Comparison of ENCODE assay signal across 1 cellular context in the genomic region with DNA sequence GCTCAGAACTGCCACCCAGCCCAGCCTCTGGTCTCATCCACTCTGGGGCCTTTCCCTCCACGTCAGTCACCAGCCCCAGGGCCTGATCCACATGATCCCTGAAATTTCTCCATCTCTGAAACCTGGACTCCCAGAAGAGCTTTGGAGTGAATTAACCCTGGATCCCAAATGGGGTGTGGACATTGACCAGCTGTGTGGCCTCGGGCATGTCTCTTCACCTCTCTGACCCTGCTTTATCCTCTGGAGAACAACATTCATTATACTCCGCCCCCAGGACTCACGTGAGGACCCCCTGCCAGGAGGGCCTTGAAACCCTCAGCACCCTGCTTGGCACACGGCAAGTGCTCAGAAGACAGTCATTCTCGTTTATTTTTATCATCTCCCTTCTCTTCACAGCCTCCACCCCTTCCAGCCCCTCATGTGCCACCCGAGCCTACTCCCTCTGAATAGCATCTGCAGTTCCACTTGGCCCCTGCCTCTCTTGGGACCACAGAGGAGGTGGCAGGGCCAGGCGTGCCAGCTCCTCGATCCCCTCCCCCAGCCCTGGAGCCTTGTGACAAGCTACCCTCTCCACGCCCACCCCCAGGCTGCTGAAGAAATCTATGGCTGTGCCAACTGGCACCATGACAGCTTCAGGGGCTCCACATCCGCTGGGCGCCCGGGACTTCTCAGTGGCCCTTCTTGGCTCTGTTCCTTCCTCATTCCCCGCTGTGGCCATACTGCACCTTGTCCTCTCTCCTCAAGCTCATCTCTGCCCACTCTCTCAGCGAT.
A peak's percentile ranks its signal among the peaks of the same experiment; 100 is the strongest.
TF ChIP-seq lines count a peak whose summit lies in the region.

No MANE protein-coding gene starts in this region.

TF ChIP-seq in K562, 482 proteins besides CTCF, POLR2A, EP300 and RAD21:
- TF ChIP-seq, protein P1, sequence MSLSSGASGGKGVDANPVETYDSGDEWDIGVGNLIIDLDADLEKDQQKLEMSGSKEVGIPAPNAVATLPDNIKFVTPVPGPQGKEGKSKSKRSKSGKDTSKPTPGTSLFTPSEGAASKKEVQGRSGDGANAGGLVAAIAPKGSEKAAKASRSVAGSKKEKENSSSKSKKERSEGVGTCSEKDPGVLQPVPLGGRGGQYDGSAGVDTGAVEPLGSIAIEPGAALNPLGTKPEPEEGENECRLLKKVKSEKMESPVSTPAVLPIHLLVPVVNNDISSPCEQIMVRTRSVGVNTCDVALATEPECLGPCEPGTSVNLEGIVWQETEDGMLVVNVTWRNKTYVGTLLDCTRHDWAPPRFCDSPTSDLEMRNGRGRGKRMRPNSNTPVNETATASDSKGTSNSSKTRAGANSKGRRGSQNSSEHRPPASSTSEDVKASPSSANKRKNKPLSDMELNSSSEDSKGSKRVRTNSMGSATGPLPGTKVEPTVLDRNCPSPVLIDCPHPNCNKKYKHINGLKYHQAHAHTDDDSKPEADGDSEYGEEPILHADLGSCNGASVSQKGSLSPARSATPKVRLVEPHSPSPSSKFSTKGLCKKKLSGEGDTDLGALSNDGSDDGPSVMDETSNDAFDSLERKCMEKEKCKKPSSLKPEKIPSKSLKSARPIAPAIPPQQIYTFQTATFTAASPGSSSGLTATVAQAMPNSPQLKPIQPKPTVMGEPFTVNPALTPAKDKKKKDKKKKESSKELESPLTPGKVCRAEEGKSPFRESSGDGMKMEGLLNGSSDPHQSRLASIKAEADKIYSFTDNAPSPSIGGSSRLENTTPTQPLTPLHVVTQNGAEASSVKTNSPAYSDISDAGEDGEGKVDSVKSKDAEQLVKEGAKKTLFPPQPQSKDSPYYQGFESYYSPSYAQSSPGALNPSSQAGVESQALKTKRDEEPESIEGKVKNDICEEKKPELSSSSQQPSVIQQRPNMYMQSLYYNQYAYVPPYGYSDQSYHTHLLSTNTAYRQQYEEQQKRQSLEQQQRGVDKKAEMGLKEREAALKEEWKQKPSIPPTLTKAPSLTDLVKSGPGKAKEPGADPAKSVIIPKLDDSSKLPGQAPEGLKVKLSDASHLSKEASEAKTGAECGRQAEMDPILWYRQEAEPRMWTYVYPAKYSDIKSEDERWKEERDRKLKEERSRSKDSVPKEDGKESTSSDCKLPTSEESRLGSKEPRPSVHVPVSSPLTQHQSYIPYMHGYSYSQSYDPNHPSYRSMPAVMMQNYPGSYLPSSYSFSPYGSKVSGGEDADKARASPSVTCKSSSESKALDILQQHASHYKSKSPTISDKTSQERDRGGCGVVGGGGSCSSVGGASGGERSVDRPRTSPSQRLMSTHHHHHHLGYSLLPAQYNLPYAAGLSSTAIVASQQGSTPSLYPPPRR (CRISPR knock-in tag; IDR thresholded peaks at IDR 0.05; ENCODE audit: borderline replicate concordance) = 0 out of 2 replicates have a peak, but pooled peaks have one; percentile 56
- TF ChIP-seq MYNN (IDR thresholded peaks at IDR 0.05) = 0 out of 2 replicates have a peak, but pooled peaks have one; percentile 1
- TF ChIP-seq MYNN (CRISPR knock-in tag; IDR thresholded peaks at IDR 0.05) = no peak
- TF ChIP-seq DDX20 (tag; IDR thresholded peaks at IDR 0.05; ENCODE audit: low read depth) = no peak
TF ChIP-seq in K562: peak in this region for 2.
